In the genomic region with DNA sequence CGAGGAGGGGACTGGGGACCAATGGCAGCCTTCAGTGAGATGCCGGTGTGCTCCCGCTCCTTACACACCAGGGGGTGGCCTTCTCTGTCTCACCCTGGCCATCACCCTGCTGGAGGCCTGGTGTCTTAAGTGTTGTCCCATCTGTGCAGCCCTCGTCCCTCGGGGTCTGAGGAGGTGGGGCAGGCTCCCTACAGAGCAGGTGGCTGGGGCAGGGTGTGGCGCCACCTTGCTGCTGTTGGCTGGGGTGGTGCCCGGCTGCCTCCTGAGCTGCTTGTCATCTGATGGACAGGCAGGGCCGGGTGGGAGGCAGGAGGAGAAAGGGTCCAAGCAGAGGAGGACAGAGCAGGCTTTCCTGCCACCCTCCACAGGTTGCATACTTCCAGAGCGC, we compare ENCODE assay signal across 3 cellular contexts.
TF ChIP-seq lines count a peak whose summit lies in the region.

No MANE protein-coding gene starts in this region.

TF ChIP-seq in A549, 52 proteins besides CTCF, POLR2A, EP300 and RAD21 (continued from another document and continues in another):
- TF ChIP-seq RNF2 (IDR thresholded peaks at IDR 0.05; ENCODE audit: borderline replicate concordance, low read depth) = no peak
- TF ChIP-seq MAZ (IDR thresholded peaks at IDR 0.05; ENCODE audit: borderline replicate concordance, low read depth, low read length) = no peak
- TF ChIP-seq, protein P1, sequence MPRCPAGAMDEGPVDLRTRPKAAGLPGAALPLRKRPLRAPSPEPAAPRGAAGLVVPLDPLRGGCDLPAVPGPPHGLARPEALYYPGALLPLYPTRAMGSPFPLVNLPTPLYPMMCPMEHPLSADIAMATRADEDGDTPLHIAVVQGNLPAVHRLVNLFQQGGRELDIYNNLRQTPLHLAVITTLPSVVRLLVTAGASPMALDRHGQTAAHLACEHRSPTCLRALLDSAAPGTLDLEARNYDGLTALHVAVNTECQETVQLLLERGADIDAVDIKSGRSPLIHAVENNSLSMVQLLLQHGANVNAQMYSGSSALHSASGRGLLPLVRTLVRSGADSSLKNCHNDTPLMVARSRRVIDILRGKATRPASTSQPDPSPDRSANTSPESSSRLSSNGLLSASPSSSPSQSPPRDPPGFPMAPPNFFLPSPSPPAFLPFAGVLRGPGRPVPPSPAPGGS (IDR thresholded peaks at IDR 0.05) = no peak
- TF ChIP-seq CBX8 (IDR thresholded peaks at IDR 0.05) = no peak
- TF ChIP-seq, protein P2, sequence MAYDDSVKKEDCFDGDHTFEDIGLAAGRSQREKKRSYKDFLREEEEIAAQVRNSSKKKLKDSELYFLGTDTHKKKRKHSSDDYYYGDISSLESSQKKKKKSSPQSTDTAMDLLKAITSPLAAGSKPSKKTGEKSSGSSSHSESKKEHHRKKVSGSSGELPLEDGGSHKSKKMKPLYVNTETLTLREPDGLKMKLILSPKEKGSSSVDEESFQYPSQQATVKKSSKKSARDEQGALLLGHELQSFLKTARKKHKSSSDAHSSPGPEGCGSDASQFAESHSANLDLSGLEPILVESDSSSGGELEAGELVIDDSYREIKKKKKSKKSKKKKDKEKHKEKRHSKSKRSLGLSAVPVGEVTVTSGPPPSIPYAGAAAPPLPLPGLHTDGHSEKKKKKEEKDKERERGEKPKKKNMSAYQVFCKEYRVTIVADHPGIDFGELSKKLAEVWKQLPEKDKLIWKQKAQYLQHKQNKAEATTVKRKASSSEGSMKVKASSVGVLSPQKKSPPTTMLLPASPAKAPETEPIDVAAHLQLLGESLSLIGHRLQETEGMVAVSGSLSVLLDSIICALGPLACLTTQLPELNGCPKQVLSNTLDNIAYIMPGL (CRISPR knock-in tag; IDR thresholded peaks at IDR 0.05; ENCODE audit: borderline replicate concordance) = no peak
- TF ChIP-seq RFX5 (IDR thresholded peaks at IDR 0.05) = no peak
- TF ChIP-seq KDM5A (IDR thresholded peaks at IDR 0.05) = no peak
- TF ChIP-seq TFCP2L1 (CRISPR knock-in tag; IDR thresholded peaks at IDR 0.05) = no peak
- no peak for TF ChIP-seq CEBPB (IDR thresholded peaks at IDR 0.05)
- TF ChIP-seq, protein P3, sequence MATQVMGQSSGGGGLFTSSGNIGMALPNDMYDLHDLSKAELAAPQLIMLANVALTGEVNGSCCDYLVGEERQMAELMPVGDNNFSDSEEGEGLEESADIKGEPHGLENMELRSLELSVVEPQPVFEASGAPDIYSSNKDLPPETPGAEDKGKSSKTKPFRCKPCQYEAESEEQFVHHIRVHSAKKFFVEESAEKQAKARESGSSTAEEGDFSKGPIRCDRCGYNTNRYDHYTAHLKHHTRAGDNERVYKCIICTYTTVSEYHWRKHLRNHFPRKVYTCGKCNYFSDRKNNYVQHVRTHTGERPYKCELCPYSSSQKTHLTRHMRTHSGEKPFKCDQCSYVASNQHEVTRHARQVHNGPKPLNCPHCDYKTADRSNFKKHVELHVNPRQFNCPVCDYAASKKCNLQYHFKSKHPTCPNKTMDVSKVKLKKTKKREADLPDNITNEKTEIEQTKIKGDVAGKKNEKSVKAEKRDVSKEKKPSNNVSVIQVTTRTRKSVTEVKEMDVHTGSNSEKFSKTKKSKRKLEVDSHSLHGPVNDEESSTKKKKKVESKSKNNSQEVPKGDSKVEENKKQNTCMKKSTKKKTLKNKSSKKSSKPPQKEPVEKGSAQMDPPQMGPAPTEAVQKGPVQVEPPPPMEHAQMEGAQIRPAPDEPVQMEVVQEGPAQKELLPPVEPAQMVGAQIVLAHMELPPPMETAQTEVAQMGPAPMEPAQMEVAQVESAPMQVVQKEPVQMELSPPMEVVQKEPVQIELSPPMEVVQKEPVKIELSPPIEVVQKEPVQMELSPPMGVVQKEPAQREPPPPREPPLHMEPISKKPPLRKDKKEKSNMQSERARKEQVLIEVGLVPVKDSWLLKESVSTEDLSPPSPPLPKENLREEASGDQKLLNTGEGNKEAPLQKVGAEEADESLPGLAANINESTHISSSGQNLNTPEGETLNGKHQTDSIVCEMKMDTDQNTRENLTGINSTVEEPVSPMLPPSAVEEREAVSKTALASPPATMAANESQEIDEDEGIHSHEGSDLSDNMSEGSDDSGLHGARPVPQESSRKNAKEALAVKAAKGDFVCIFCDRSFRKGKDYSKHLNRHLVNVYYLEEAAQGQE (IDR thresholded peaks at IDR 0.05) = no peak
- TF ChIP-seq HOXA7 (CRISPR knock-in tag; IDR thresholded peaks at IDR 0.05) = no peak

TF ChIP-seq in GM23338, 12 proteins besides CTCF, POLR2A, EP300 and RAD21 (continued from another document):
- TF ChIP-seq, protein P4, sequence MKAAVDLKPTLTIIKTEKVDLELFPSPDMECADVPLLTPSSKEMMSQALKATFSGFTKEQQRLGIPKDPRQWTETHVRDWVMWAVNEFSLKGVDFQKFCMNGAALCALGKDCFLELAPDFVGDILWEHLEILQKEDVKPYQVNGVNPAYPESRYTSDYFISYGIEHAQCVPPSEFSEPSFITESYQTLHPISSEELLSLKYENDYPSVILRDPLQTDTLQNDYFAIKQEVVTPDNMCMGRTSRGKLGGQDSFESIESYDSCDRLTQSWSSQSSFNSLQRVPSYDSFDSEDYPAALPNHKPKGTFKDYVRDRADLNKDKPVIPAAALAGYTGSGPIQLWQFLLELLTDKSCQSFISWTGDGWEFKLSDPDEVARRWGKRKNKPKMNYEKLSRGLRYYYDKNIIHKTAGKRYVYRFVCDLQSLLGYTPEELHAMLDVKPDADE (IDR thresholded peaks at IDR 0.05) = no peak
- TF ChIP-seq CREB1 (CRISPR knock-in tag; IDR thresholded peaks at IDR 0.05; ENCODE audit: low read depth) (no peak), EZH2 (IDR thresholded peaks at IDR 0.05; ENCODE audit: low read depth, unreplicated experiment) (no peak), NANOG (IDR thresholded peaks at IDR 0.05; ENCODE audit: borderline replicate concordance) (no peak), JUNB (IDR thresholded peaks at IDR 0.05; ENCODE audit: unreplicated experiment) (no peak)

TF ChIP-seq in WTC11, 78 proteins besides CTCF, POLR2A, EP300 and RAD21 (continued from another document):
- TF ChIP-seq, protein P5, sequence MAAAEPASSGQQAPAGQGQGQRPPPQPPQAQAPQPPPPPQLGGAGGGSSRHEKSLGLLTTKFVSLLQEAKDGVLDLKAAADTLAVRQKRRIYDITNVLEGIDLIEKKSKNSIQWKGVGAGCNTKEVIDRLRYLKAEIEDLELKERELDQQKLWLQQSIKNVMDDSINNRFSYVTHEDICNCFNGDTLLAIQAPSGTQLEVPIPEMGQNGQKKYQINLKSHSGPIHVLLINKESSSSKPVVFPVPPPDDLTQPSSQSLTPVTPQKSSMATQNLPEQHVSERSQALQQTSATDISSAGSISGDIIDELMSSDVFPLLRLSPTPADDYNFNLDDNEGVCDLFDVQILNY (CRISPR knock-in tag; IDR thresholded peaks at IDR 0.05) = no peak
- no peak for TF ChIP-seq JAZF1 (CRISPR knock-in tag; IDR thresholded peaks at IDR 0.05)
- no peak for TF ChIP-seq TP53 (CRISPR knock-in tag; IDR thresholded peaks at IDR 0.05)
- TF ChIP-seq, protein P6, sequence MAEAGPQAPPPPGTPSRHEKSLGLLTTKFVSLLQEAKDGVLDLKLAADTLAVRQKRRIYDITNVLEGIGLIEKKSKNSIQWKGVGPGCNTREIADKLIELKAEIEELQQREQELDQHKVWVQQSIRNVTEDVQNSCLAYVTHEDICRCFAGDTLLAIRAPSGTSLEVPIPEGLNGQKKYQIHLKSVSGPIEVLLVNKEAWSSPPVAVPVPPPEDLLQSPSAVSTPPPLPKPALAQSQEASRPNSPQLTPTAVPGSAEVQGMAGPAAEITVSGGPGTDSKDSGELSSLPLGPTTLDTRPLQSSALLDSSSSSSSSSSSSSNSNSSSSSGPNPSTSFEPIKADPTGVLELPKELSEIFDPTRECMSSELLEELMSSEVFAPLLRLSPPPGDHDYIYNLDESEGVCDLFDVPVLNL (CRISPR knock-in tag; IDR thresholded peaks at IDR 0.05; ENCODE audit: borderline replicate concordance, low read depth) = no peak
- TF ChIP-seq JUN (CRISPR knock-in tag; IDR thresholded peaks at IDR 0.05) = no peak
- no peak for TF ChIP-seq NR3C1 (CRISPR knock-in tag; conservative IDR thresholded peaks at IDR 0.05; ENCODE audit: low read depth)
TF ChIP-seq in WTC11: peak in this region for 0.
